ENCODE assay signal across 1 cellular context in genomic region chr7:23298885-23299769, GRCh38.
TF ChIP-seq lines count a peak whose summit lies in the region.

Gene MALSU1 (plus strand): TSS chr7:23299339. CDS start chr7:23299353, 14 bp downstream.

TF ChIP-seq in K562, 482 proteins besides CTCF, POLR2A, EP300 and RAD21 (continued from another document and continues in another):
- no peak for TF ChIP-seq ZNF512 (tag; IDR thresholded peaks at IDR 0.05)
- peak; percentile 92 for TF ChIP-seq RBBP5 (IDR thresholded peaks at IDR 0.05; ENCODE audit: borderline replicate concordance, insufficient read depth, low read length, poor library complexity, severe bottlenecking)
- peak in 1 of 3 experiments; percentile 82; a peak in 2 of 6 replicates for TF ChIP-seq ZBTB11 (CRISPR knock-in tag; IDR thresholded peaks at IDR 0.05)
- TF ChIP-seq CHD7 (IDR thresholded peaks at IDR 0.05; ENCODE audit: low read depth, low read length) = no peak
- peak; percentile 22; the same call in 1 of the 2 replicates for TF ChIP-seq ZFP91 (CRISPR knock-in tag; IDR thresholded peaks at IDR 0.05)
- no peak for TF ChIP-seq TSHZ1 (CRISPR knock-in tag; IDR thresholded peaks at IDR 0.05)
- no peak for TF ChIP-seq SAFB2 (IDR thresholded peaks at IDR 0.05; ENCODE audit: borderline replicate concordance, low read depth, low read length, severe bottlenecking)
- no peak for TF ChIP-seq ZHX1 (conservative IDR thresholded peaks at IDR 0.05; ENCODE audit: low read length)
- TF ChIP-seq ARID1B (IDR thresholded peaks at IDR 0.05) = no peak
- TF ChIP-seq PHTF2 (CRISPR knock-in tag; IDR thresholded peaks at IDR 0.05) = no peak
- peak; percentile 81 for TF ChIP-seq TAF1 (IDR thresholded peaks at IDR 0.05; ENCODE audit: control insufficient read depth, extremely low read depth, insufficient read depth, low read length, severe bottlenecking)
- no peak for TF ChIP-seq POU5F1 (IDR thresholded peaks at IDR 0.05; ENCODE audit: borderline replicate concordance, low read depth, low read length, partially characterized antibody)
- TF ChIP-seq BRD9 (IDR thresholded peaks at IDR 0.05; ENCODE audit: low read depth, partially characterized antibody) = peak; percentile 24
- no peak for TF ChIP-seq ZNF778 (CRISPR knock-in tag; IDR thresholded peaks at IDR 0.05)
- TF ChIP-seq HES1 (IDR thresholded peaks at IDR 0.05; ENCODE audit: low read depth) = no peak
- TF ChIP-seq ZC3H11A (IDR thresholded peaks at IDR 0.05; ENCODE audit: low read depth, low read length) = no peak
- TF ChIP-seq MCM3 (IDR thresholded peaks at IDR 0.05) = no peak
- 0 out of 2 replicates have a peak, but pooled peaks have one; percentile 31 for TF ChIP-seq FOXP1 (CRISPR knock-in tag; IDR thresholded peaks at IDR 0.05)
- TF ChIP-seq THRA (IDR thresholded peaks at IDR 0.05) = no peak
- no peak for TF ChIP-seq ZNF146 (CRISPR knock-in tag; IDR thresholded peaks at IDR 0.05; ENCODE audit: unreplicated experiment)
- no peak for TF ChIP-seq ZNF347 (CRISPR knock-in tag; IDR thresholded peaks at IDR 0.05; ENCODE audit: low read depth)
- no peak for TF ChIP-seq TRIM24 (IDR thresholded peaks at IDR 0.05)
